Comparison of ENCODE assay signal across 1 cellular context in the genomic region with DNA sequence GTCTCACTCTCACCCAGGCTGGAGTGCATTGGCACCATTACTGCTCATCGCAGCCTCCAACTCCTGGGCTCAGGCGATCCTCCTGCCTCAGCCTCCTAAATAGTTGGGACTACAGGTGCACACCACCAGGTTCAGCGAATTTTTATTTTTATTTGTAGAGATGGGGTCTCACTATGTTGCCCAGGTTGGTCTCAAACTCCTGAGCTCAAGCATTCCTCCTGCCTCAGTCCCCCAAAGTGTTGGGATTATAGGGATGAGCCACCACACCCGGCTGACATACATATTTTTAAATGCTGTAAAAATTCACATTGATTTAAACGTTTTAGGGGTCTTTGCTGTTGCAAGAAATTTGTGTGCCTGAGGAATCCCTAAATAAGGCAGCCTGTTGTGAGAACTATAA.
TF ChIP-seq lines count a peak whose summit lies in the region.

No MANE protein-coding gene starts in this region.

TF ChIP-seq in endothelial cell of umbilical vein, 7 proteins besides CTCF, POLR2A, EP300 and RAD21 (continued from another document):
- TF ChIP-seq FOS (IDR thresholded peaks at IDR 0.05; ENCODE audit: borderline replicate concordance, insufficient read depth, low read length) (no peak), POLR2AphosphoS5 (IDR thresholded peaks at IDR 0.05; ENCODE audit: insufficient read depth, low read depth, low read length) (no peak), GATA2 (IDR thresholded peaks at IDR 0.05; ENCODE audit: insufficient read depth, insufficient read length, low read depth, low read length) (no peak), JUN (IDR thresholded peaks at IDR 0.05; ENCODE audit: borderline replicate concordance, insufficient read depth, insufficient read length, low read depth) (no peak)
- TF ChIP-seq, protein P1, sequence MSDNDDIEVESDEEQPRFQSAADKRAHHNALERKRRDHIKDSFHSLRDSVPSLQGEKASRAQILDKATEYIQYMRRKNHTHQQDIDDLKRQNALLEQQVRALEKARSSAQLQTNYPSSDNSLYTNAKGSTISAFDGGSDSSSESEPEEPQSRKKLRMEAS (IDR thresholded peaks at IDR 0.05; ENCODE audit: insufficient read depth, insufficient read length) = no peak
